1 cellular context compared by ENCODE assay signal in the genomic region with DNA sequence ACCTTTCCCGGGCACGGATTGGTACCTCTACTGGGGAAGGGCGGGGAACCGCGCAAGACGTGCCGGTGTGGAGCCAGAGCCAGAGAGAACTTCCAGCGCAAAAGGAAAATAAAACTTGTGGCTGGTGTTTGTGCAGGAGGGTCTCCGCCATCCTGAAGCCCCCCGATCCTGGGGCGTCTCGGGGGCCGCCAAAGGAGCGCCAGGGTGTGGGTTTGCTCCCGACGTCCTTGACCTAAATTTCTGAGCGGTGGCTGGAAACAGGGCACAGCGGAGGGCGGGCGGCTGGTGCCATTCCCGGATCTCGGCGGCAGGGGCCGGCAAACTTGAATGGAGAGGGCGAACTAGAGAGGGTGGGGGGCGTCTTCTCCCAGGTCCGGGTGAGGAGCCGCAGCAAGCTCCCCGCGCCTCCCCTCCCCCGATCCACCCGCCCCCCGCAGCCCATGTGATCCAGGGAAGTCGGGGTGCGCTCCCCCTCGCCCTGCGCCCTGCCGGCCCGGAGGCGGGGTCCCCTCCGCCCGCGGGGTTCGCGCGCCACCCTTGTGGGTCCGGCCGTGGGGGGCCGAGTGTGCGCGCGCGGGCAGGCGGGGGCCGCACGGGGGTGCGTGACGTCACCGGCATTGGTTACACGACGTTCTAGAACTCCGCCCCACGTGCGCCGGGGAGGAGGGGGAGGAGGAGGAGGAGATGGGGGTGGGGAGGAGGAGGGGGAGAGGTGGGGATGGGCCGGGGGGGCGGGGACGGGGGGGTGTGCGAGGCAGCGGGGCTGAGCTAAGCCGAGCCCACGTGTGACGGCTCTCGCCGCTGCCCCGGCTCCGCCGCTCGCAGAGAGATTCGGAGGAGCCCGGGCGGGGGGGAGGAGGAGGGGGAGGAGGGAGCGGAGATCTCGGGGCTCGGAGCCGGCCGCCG.
TF ChIP-seq lines count a peak whose summit lies in the region.

A gene (plus strand): TSS at position 748 of the 906 bp plus-strand sequence. CDS start 220 bp downstream, outside the sequence.

TF ChIP-seq in HepG2, 621 proteins besides CTCF, POLR2A, EP300 and RAD21 (continued from another document and continues in another):
- TF ChIP-seq, protein P1, sequence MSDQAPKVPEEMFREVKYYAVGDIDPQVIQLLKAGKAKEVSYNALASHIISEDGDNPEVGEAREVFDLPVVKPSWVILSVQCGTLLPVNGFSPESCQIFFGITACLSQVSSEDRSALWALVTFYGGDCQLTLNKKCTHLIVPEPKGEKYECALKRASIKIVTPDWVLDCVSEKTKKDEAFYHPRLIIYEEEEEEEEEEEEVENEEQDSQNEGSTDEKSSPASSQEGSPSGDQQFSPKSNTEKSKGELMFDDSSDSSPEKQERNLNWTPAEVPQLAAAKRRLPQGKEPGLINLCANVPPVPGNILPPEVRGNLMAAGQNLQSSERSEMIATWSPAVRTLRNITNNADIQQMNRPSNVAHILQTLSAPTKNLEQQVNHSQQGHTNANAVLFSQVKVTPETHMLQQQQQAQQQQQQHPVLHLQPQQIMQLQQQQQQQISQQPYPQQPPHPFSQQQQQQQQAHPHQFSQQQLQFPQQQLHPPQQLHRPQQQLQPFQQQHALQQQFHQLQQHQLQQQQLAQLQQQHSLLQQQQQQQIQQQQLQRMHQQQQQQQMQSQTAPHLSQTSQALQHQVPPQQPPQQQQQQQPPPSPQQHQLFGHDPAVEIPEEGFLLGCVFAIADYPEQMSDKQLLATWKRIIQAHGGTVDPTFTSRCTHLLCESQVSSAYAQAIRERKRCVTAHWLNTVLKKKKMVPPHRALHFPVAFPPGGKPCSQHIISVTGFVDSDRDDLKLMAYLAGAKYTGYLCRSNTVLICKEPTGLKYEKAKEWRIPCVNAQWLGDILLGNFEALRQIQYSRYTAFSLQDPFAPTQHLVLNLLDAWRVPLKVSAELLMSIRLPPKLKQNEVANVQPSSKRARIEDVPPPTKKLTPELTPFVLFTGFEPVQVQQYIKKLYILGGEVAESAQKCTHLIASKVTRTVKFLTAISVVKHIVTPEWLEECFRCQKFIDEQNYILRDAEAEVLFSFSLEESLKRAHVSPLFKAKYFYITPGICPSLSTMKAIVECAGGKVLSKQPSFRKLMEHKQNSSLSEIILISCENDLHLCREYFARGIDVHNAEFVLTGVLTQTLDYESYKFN (CRISPR knock-in tag; conservative IDR thresholded peaks at IDR 0.05), result no peak; the same call in 1 of the 2 replicates
- TF ChIP-seq ZNF572 (CRISPR knock-in tag; IDR thresholded peaks at IDR 0.05) (no peak), KLF9 (CRISPR knock-in tag; IDR thresholded peaks at IDR 0.05; ENCODE audit: low read depth) (no peak), HDAC1 (CRISPR knock-in tag; IDR thresholded peaks at IDR 0.05) (peak; percentile 29; the same call in 1 of the 2 replicates), ARID2 (CRISPR knock-in tag; IDR thresholded peaks at IDR 0.05; ENCODE audit: borderline replicate concordance) (no peak), ZFP37 (CRISPR knock-in tag; IDR thresholded peaks at IDR 0.05; ENCODE audit: borderline replicate concordance) (0 out of 2 replicates have a peak, but pooled peaks have one; percentile 86), SIX4 (CRISPR knock-in tag; IDR thresholded peaks at IDR 0.05) (0 out of 2 replicates have a peak, but pooled peaks have one; percentile 9), ZNF251 (CRISPR knock-in tag; IDR thresholded peaks at IDR 0.05) (no peak), ONECUT2 (CRISPR knock-in tag; IDR thresholded peaks at IDR 0.05) (no peak), MED8 (CRISPR knock-in tag; IDR thresholded peaks at IDR 0.05; ENCODE audit: insufficient replicate concordance) (no peak), SP5 (CRISPR knock-in tag; IDR thresholded peaks at IDR 0.05; ENCODE audit: borderline replicate concordance, low read depth) (peak; percentile 61), POLR2AphosphoS5 (IDR thresholded peaks at IDR 0.05; ENCODE audit: low read depth, low read length) (no peak), HES4 (CRISPR knock-in tag; IDR thresholded peaks at IDR 0.05; ENCODE audit: borderline replicate concordance) (peak; percentile 65; the same call in 1 of the 2 replicates), ZFP36 (IDR thresholded peaks at IDR 0.05; ENCODE audit: borderline replicate concordance, low read depth, low read length, partially characterized antibody) (no peak), ZMYM4 (CRISPR knock-in tag; IDR thresholded peaks at IDR 0.05) (no peak)
- TF ChIP-seq, protein P2, sequence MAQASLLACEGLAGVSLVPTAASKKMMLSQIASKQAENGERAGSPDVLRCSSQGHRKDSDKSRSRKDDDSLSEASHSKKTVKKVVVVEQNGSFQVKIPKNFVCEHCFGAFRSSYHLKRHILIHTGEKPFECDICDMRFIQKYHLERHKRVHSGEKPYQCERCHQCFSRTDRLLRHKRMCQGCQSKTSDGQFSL (CRISPR knock-in tag; IDR thresholded peaks at IDR 0.05), result peak; percentile 35; the same call in 1 of the 2 replicates
- TF ChIP-seq, protein P3, sequence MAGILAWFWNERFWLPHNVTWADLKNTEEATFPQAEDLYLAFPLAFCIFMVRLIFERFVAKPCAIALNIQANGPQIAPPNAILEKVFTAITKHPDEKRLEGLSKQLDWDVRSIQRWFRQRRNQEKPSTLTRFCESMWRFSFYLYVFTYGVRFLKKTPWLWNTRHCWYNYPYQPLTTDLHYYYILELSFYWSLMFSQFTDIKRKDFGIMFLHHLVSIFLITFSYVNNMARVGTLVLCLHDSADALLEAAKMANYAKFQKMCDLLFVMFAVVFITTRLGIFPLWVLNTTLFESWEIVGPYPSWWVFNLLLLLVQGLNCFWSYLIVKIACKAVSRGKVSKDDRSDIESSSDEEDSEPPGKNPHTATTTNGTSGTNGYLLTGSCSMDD (CRISPR knock-in tag; IDR thresholded peaks at IDR 0.05), result no peak
- TF ChIP-seq, protein P4, sequence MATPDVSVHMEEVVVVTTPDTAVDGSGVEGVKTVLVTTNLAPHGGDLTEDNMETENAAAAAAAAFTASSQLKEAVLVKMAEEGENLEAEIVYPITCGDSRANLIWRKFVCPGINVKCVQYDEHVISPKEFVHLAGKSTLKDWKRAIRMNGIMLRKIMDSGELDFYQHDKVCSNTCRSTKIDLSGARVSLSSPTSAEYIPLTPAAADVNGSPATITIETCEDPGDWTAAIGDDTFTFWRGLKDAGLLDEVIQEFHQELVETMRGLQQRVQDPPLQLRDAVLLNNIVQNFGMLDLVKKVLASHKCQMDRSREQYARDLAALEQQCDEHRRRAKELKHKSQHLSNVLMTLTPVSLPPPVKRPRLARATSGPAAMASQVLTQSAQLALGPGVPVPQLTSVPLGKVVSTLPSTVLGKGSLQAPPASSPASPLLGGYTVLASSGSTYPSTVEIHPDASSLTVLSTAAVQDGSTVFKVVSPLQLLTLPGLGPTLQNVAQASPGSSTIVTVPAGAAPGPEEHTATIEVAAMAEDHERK (CRISPR knock-in tag; IDR thresholded peaks at IDR 0.05; ENCODE audit: low read depth), result no peak
- TF ChIP-seq, protein P5, sequence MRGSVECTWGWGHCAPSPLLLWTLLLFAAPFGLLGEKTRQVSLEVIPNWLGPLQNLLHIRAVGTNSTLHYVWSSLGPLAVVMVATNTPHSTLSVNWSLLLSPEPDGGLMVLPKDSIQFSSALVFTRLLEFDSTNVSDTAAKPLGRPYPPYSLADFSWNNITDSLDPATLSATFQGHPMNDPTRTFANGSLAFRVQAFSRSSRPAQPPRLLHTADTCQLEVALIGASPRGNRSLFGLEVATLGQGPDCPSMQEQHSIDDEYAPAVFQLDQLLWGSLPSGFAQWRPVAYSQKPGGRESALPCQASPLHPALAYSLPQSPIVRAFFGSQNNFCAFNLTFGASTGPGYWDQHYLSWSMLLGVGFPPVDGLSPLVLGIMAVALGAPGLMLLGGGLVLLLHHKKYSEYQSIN (CRISPR knock-in tag; IDR thresholded peaks at IDR 0.05; ENCODE audit: borderline replicate concordance), result no peak
- TF ChIP-seq, protein P6, sequence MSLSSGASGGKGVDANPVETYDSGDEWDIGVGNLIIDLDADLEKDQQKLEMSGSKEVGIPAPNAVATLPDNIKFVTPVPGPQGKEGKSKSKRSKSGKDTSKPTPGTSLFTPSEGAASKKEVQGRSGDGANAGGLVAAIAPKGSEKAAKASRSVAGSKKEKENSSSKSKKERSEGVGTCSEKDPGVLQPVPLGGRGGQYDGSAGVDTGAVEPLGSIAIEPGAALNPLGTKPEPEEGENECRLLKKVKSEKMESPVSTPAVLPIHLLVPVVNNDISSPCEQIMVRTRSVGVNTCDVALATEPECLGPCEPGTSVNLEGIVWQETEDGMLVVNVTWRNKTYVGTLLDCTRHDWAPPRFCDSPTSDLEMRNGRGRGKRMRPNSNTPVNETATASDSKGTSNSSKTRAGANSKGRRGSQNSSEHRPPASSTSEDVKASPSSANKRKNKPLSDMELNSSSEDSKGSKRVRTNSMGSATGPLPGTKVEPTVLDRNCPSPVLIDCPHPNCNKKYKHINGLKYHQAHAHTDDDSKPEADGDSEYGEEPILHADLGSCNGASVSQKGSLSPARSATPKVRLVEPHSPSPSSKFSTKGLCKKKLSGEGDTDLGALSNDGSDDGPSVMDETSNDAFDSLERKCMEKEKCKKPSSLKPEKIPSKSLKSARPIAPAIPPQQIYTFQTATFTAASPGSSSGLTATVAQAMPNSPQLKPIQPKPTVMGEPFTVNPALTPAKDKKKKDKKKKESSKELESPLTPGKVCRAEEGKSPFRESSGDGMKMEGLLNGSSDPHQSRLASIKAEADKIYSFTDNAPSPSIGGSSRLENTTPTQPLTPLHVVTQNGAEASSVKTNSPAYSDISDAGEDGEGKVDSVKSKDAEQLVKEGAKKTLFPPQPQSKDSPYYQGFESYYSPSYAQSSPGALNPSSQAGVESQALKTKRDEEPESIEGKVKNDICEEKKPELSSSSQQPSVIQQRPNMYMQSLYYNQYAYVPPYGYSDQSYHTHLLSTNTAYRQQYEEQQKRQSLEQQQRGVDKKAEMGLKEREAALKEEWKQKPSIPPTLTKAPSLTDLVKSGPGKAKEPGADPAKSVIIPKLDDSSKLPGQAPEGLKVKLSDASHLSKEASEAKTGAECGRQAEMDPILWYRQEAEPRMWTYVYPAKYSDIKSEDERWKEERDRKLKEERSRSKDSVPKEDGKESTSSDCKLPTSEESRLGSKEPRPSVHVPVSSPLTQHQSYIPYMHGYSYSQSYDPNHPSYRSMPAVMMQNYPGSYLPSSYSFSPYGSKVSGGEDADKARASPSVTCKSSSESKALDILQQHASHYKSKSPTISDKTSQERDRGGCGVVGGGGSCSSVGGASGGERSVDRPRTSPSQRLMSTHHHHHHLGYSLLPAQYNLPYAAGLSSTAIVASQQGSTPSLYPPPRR (CRISPR knock-in tag; IDR thresholded peaks at IDR 0.05; ENCODE audit: borderline replicate concordance), result peak; percentile 27; the same call in 1 of the 2 replicates
- TF ChIP-seq, protein P7, sequence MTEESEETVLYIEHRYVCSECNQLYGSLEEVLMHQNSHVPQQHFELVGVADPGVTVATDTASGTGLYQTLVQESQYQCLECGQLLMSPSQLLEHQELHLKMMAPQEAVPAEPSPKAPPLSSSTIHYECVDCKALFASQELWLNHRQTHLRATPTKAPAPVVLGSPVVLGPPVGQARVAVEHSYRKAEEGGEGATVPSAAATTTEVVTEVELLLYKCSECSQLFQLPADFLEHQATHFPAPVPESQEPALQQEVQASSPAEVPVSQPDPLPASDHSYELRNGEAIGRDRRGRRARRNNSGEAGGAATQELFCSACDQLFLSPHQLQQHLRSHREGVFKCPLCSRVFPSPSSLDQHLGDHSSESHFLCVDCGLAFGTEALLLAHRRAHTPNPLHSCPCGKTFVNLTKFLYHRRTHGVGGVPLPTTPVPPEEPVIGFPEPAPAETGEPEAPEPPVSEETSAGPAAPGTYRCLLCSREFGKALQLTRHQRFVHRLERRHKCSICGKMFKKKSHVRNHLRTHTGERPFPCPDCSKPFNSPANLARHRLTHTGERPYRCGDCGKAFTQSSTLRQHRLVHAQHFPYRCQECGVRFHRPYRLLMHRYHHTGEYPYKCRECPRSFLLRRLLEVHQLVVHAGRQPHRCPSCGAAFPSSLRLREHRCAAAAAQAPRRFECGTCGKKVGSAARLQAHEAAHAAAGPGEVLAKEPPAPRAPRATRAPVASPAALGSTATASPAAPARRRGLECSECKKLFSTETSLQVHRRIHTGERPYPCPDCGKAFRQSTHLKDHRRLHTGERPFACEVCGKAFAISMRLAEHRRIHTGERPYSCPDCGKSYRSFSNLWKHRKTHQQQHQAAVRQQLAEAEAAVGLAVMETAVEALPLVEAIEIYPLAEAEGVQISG (CRISPR knock-in tag; IDR thresholded peaks at IDR 0.05), result peak; percentile 39; the same call in 1 of the 2 replicates
- TF ChIP-seq, protein P8, sequence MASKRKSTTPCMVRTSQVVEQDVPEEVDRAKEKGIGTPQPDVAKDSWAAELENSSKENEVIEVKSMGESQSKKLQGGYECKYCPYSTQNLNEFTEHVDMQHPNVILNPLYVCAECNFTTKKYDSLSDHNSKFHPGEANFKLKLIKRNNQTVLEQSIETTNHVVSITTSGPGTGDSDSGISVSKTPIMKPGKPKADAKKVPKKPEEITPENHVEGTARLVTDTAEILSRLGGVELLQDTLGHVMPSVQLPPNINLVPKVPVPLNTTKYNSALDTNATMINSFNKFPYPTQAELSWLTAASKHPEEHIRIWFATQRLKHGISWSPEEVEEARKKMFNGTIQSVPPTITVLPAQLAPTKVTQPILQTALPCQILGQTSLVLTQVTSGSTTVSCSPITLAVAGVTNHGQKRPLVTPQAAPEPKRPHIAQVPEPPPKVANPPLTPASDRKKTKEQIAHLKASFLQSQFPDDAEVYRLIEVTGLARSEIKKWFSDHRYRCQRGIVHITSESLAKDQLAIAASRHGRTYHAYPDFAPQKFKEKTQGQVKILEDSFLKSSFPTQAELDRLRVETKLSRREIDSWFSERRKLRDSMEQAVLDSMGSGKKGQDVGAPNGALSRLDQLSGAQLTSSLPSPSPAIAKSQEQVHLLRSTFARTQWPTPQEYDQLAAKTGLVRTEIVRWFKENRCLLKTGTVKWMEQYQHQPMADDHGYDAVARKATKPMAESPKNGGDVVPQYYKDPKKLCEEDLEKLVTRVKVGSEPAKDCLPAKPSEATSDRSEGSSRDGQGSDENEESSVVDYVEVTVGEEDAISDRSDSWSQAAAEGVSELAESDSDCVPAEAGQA (IDR thresholded peaks at IDR 0.05; ENCODE audit: low read depth), result peak; percentile 67; the same call in 1 of the 2 replicates
- TF ChIP-seq, protein P8 (CRISPR knock-in tag; IDR thresholded peaks at IDR 0.05; ENCODE audit: borderline replicate concordance), result no peak
